1 cellular context compared by ENCODE assay signal in genomic region chr19:38701455-38702063, GRCh38.
TF ChIP-seq lines count a peak whose summit lies in the region.

No MANE protein-coding gene starts in this region.

TF ChIP-seq in HepG2, 621 proteins besides CTCF, POLR2A, EP300 and RAD21 (continued from another document and continues in another):
- TF ChIP-seq MAX (IDR thresholded peaks at IDR 0.05) = peak; percentile 85
- no peak for TF ChIP-seq ZNF275 (CRISPR knock-in tag; IDR thresholded peaks at IDR 0.05; ENCODE audit: borderline replicate concordance)
- TF ChIP-seq, protein P1, sequence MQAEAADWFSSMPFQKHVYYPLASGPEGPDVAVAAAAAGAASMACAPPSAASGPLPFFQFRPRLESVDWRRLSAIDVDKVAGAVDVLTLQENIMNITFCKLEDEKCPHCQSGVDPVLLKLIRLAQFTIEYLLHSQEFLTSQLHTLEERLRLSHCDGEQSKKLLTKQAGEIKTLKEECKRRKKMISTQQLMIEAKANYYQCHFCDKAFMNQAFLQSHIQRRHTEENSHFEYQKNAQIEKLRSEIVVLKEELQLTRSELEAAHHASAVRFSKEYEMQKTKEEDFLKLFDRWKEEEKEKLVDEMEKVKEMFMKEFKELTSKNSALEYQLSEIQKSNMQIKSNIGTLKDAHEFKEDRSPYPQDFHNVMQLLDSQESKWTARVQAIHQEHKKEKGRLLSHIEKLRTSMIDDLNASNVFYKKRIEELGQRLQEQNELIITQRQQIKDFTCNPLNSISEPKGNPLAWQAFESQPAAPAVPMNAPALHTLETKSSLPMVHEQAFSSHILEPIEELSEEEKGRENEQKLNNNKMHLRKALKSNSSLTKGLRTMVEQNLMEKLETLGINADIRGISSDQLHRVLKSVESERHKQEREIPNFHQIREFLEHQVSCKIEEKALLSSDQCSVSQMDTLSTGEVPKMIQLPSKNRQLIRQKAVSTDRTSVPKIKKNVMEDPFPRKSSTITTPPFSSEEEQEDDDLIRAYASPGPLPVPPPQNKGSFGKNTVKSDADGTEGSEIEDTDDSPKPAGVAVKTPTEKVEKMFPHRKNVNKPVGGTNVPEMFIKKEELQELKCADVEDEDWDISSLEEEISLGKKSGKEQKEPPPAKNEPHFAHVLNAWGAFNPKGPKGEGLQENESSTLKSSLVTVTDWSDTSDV (CRISPR knock-in tag; IDR thresholded peaks at IDR 0.05) = no peak
- TF ChIP-seq CBX2 (IDR thresholded peaks at IDR 0.05; ENCODE audit: low read depth, low read length) = no peak
- no peak for TF ChIP-seq CBX2 (CRISPR knock-in tag; IDR thresholded peaks at IDR 0.05; ENCODE audit: low read depth)
- TF ChIP-seq TCF7 (IDR thresholded peaks at IDR 0.05; ENCODE audit: low read depth) = peak; percentile 29; the same call in 1 of the 2 replicates
- TF ChIP-seq, protein P2, sequence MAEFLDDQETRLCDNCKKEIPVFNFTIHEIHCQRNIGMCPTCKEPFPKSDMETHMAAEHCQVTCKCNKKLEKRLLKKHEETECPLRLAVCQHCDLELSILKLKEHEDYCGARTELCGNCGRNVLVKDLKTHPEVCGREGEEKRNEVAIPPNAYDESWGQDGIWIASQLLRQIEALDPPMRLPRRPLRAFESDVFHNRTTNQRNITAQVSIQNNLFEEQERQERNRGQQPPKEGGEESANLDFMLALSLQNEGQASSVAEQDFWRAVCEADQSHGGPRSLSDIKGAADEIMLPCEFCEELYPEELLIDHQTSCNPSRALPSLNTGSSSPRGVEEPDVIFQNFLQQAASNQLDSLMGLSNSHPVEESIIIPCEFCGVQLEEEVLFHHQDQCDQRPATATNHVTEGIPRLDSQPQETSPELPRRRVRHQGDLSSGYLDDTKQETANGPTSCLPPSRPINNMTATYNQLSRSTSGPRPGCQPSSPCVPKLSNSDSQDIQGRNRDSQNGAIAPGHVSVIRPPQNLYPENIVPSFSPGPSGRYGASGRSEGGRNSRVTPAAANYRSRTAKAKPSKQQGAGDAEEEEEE (CRISPR knock-in tag; IDR thresholded peaks at IDR 0.05; ENCODE audit: borderline replicate concordance) = no peak
- TF ChIP-seq HNF1A (IDR thresholded peaks at IDR 0.05; ENCODE audit: low read depth) = no peak
- TF ChIP-seq HNF1A (CRISPR knock-in tag; IDR thresholded peaks at IDR 0.05; ENCODE audit: borderline replicate concordance) = peak; percentile 47; the same call in 1 of the 2 replicates
- peak; percentile 84; the same call in 1 of the 2 replicates for TF ChIP-seq DPF2 (CRISPR knock-in tag; IDR thresholded peaks at IDR 0.05; ENCODE audit: borderline replicate concordance, low read depth)
- no peak; the same call in 1 of the 2 replicates for TF ChIP-seq SATB2 (CRISPR knock-in tag; IDR thresholded peaks at IDR 0.05)
- TF ChIP-seq ZBTB20 (CRISPR knock-in tag; IDR thresholded peaks at IDR 0.05; ENCODE audit: borderline replicate concordance, low read depth) = peak; percentile 69; the same call in 1 of the 2 replicates
- no peak; the same call in 1 of the 2 replicates for TF ChIP-seq NFIC (IDR thresholded peaks at IDR 0.05; ENCODE audit: low read length)
- TF ChIP-seq ZMYM3 (CRISPR knock-in tag; IDR thresholded peaks at IDR 0.05) = peak; percentile 45; the same call in 1 of the 2 replicates
- peak; percentile 59; the same call in 1 of the 2 replicates for TF ChIP-seq SOX5 (CRISPR knock-in tag; IDR thresholded peaks at IDR 0.05; ENCODE audit: borderline replicate concordance)
- TF ChIP-seq ETV5 (CRISPR knock-in tag; IDR thresholded peaks at IDR 0.05; ENCODE audit: borderline replicate concordance) = peak; percentile 70; the same call in 1 of the 2 replicates
- TF ChIP-seq, protein P3, sequence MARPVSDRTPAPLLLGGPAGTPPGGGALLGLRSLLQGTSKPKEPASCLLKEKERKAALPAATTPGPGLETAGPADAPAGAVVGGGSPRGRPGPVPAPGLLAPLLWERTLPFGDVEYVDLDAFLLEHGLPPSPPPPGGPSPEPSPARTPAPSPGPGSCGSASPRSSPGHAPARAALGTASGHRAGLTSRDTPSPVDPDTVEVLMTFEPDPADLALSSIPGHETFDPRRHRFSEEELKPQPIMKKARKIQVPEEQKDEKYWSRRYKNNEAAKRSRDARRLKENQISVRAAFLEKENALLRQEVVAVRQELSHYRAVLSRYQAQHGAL (CRISPR knock-in tag; IDR thresholded peaks at IDR 0.05; ENCODE audit: not compliant biosample characterization) = no peak
- TF ChIP-seq, protein P4, sequence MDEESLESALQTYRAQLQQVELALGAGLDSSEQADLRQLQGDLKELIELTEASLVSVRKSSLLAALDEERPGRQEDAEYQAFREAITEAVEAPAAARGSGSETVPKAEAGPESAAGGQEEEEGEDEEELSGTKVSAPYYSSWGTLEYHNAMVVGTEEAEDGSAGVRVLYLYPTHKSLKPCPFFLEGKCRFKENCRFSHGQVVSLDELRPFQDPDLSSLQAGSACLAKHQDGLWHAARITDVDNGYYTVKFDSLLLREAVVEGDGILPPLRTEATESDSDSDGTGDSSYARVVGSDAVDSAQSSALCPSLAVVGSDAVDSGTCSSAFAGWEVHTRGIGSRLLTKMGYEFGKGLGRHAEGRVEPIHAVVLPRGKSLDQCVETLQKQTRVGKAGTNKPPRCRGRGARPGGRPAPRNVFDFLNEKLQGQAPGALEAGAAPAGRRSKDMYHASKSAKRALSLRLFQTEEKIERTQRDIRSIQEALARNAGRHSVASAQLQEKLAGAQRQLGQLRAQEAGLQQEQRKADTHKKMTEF (CRISPR knock-in tag; IDR thresholded peaks at IDR 0.05) = peak; percentile 81; the same call in 1 of the 2 replicates
- TF ChIP-seq KDM5B (CRISPR knock-in tag; IDR thresholded peaks at IDR 0.05; ENCODE audit: borderline replicate concordance) = 0 out of 2 replicates have a peak, but pooled peaks have one; percentile 45
- TF ChIP-seq, protein P5, sequence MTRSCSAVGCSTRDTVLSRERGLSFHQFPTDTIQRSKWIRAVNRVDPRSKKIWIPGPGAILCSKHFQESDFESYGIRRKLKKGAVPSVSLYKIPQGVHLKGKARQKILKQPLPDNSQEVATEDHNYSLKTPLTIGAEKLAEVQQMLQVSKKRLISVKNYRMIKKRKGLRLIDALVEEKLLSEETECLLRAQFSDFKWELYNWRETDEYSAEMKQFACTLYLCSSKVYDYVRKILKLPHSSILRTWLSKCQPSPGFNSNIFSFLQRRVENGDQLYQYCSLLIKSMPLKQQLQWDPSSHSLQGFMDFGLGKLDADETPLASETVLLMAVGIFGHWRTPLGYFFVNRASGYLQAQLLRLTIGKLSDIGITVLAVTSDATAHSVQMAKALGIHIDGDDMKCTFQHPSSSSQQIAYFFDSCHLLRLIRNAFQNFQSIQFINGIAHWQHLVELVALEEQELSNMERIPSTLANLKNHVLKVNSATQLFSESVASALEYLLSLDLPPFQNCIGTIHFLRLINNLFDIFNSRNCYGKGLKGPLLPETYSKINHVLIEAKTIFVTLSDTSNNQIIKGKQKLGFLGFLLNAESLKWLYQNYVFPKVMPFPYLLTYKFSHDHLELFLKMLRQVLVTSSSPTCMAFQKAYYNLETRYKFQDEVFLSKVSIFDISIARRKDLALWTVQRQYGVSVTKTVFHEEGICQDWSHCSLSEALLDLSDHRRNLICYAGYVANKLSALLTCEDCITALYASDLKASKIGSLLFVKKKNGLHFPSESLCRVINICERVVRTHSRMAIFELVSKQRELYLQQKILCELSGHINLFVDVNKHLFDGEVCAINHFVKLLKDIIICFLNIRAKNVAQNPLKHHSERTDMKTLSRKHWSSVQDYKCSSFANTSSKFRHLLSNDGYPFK (CRISPR knock-in tag; IDR thresholded peaks at IDR 0.05; ENCODE audit: borderline replicate concordance) = peak; percentile 76; the same call in 1 of the 2 replicates
- TF ChIP-seq, protein P6, sequence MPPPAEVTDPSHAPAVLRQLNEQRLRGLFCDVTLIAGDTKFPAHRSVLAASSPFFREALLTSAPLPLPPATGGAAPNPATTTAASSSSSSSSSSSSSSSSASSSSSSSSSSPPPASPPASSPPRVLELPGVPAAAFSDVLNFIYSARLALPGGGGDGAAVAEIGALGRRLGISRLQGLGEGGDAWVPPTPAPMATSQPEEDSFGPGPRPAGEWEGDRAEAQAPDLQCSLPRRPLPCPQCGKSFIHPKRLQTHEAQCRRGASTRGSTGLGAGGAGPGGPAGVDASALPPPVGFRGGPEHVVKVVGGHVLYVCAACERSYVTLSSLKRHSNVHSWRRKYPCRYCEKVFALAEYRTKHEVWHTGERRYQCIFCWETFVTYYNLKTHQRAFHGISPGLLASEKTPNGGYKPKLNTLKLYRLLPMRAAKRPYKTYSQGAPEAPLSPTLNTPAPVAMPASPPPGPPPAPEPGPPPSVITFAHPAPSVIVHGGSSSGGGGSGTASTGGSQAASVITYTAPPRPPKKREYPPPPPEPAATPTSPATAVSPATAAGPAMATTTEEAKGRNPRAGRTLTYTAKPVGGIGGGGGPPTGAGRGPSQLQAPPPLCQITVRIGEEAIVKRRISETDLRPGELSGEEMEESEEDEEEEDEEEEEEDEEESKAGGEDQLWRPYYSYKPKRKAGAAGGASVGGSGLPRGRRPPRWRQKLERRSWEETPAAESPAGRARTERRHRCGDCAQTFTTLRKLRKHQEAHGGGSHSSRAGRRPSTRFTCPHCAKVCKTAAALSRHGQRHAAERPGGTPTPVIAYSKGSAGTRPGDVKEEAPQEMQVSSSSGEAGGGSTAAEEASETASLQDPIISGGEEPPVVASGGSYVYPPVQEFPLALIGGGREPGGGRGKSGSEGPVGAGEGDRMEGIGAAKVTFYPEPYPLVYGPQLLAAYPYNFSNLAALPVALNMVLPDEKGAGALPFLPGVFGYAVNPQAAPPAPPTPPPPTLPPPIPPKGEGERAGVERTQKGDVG (CRISPR knock-in tag; IDR thresholded peaks at IDR 0.05; ENCODE audit: borderline replicate concordance) = no peak
- peak; percentile 77 for TF ChIP-seq ZSCAN31 (CRISPR knock-in tag; IDR thresholded peaks at IDR 0.05; ENCODE audit: low read depth)
- peak; percentile 56; the same call in 1 of the 2 replicates for TF ChIP-seq MEF2D (CRISPR knock-in tag; IDR thresholded peaks at IDR 0.05)
- no peak for TF ChIP-seq ZZZ3 (CRISPR knock-in tag; IDR thresholded peaks at IDR 0.05; ENCODE audit: borderline replicate concordance)
- TF ChIP-seq BRD4 (CRISPR knock-in tag; IDR thresholded peaks at IDR 0.05) = peak; percentile 35
- TF ChIP-seq ISL2 (CRISPR knock-in tag; IDR thresholded peaks at IDR 0.05) = peak; percentile 85
- TF ChIP-seq MAFF (IDR thresholded peaks at IDR 0.05; ENCODE audit: low read depth, low read length) = peak; percentile 27; the same call in 1 of the 2 replicates
- TF ChIP-seq ZNF687 (CRISPR knock-in tag; IDR thresholded peaks at IDR 0.05) = peak; percentile 98
- TF ChIP-seq FOSL2 (CRISPR knock-in tag; IDR thresholded peaks at IDR 0.05) = peak; percentile 75
